ENCODE assay signal across 27 cellular contexts in genomic region chr4:174690665-174691064, GRCh38.
"Had no signal": no experiment of that assay in that cellular context is flagged by ENCODE, and none has a peak within 500 bp of the region (broad histone marks: within the 10 kb centered on the region; RNA-seq: fewer than 3 reads in every experiment).

No MANE protein-coding gene starts in this region.

- H3K27me3 ChIP-seq: dorsolateral prefrontal cortex, esophagus squamous epithelium, gastrocnemius medialis, heart right ventricle, left lung had no signal

- H3K4me3 ChIP-seq: coronary artery, dorsolateral prefrontal cortex, esophagus squamous epithelium, gastrocnemius medialis, heart right ventricle, left lung, lower lobe of right lung, mucosa of descending colon had no signal

- H3K36me3 ChIP-seq: esophagus squamous epithelium, gastrocnemius medialis, heart right ventricle, left lung, lower lobe of right lung had no signal

- H3K27ac ChIP-seq: coronary artery, dorsolateral prefrontal cortex, epithelial cell of prostate, esophagus squamous epithelium, gastrocnemius medialis, heart right ventricle, left lung, lower lobe of right lung had no signal

- H3K9me3 ChIP-seq: gastrocnemius medialis had no signal

- H3K4me1 ChIP-seq: esophagus squamous epithelium, gastrocnemius medialis, heart right ventricle, left lung, lower lobe of right lung had no signal

- FAIRE-seq: endometrium, islet of Langerhans, keratinocyte had no signal

- H3K27ac Mint-ChIP-seq: mesothelial cell of epicardium; naive B cell; naive thymus-derived CD8-positive, alpha-beta T cell had no signal

- H3K4me3 Mint-ChIP-seq: mesothelial cell of epicardium; naive B cell; naive thymus-derived CD8-positive, alpha-beta T cell had no signal

- H3K4me1 Mint-ChIP-seq: mesothelial cell of epicardium; naive B cell; naive thymus-derived CD8-positive, alpha-beta T cell had no signal

- ATAC-seq: esophagus mucosa; gastrocnemius medialis; heart right ventricle; left cardiac atrium; left lung; left ventricle myocardium superior; lower lobe of right lung; mucosa of descending colon; naive thymus-derived CD8-positive, alpha-beta T cell had no signal

- DNase-seq: dermis blood vessel endothelial cell; dorsolateral prefrontal cortex; effector CD4-positive, alpha-beta T cell; effector memory CD4-positive, alpha-beta T cell; esophagus squamous epithelium; foreskin fibroblast; foreskin melanocyte; gastrocnemius medialis; glutamatergic neuron; head of caudate nucleus; heart right ventricle; hippocampal formation; left cardiac atrium; left lung; left ventricle myocardium superior; lower lobe of right lung; mesenchymal stem cell; mucosa of descending colon; naive B cell; naive thymus-derived CD8-positive, alpha-beta T cell had no signal
